In the genomic region with DNA sequence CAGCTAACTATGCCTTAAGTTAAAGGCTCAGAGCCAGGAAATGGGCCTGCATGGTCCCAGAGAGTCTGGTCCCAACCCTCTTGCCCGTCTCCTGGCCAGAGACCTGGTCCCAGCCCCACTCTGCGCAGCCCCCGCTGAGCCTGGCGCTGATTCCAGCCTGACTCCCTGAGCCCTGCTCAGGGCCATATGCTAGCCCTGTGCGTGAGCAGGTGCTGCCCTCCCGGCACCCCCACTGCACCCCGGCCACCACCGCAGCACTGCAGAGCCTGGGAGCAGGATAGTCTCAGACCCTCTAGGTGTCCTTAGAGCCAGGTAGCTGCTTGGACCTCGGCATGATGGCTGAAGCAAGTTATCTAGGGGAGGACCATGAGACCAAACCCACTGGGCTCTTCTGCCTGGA, we compare ENCODE assay signal across 33 cellular contexts.
"Had no signal": no experiment of that assay in that cellular context is flagged by ENCODE, and none has a peak within 500 bp of the region (broad histone marks: within the 10 kb centered on the region; RNA-seq: fewer than 3 reads in every experiment).

No MANE protein-coding gene starts in this region.

- H3K27ac ChIP-seq: adrenal gland, body of pancreas, brain microvascular endothelial cell, breast epithelium, VCaP had no signal

- H3K27me3 Mint-ChIP-seq: activated CD4-positive, alpha-beta T cell treated with anti-CD3 and anti-CD28 coated beads, Interleukin-2, amount 10 ng/mL, durations not matched to agents 24 days and 14 days had no signal

- H3K4me1 Mint-ChIP-seq: activated B cell treated with CpG ODN at 0.5 μM for 24 hours; activated CD4-positive, alpha-beta memory T cell treated with anti-CD3 and anti-CD28 coated beads, Interleukin-2, amount 10 ng/mL, durations not matched to agents 7 days and 5 days; activated CD4-positive, alpha-beta T cell treated with anti-CD3 and anti-CD28 coated beads, Interleukin-2, amount 10 ng/mL, durations not matched to agents 24 days and 14 days; activated naive CD8-positive, alpha-beta T cell treated with anti-CD3 and anti-CD28 coated beads for 36 hours had no signal

- DNase-seq: activated B cell treated with CpG ODN at 0.5 μM for 24 hours; activated CD4-positive, alpha-beta memory T cell treated with anti-CD3 and anti-CD28 coated beads, Interleukin-2, amount 10 ng/mL, durations not matched to agents 7 days and 5 days; activated CD4-positive, alpha-beta T cell treated with anti-CD3 and anti-CD28 coated beads for 4 hours; activated CD4-positive, alpha-beta T cell treated with anti-CD3 and anti-CD28 coated beads, Interleukin-2, amount 10 ng/mL, durations not matched to agents 24 days and 14 days; activated CD4-positive, alpha-beta T cell treated with anti-CD3 and anti-CD28 coated beads, Interleukin-2, amount 50 U/mL, for 48 hours; activated CD4-positive, CD25-positive, alpha-beta regulatory T cell treated with anti-CD3 and anti-CD28 coated beads, Interleukin-2, amount 50 U/mL, for 72 hours; activated CD8-positive, alpha-beta memory T cell treated with anti-CD3 and anti-CD28 coated beads, Interleukin-2, amount 50 U/mL, for 4 hours; activated effector memory CD4-positive, alpha-beta T cell treated with anti-CD3 and anti-CD28 coated beads, Interleukin-2, amount 50 U/mL, for 16 hours; activated gamma-delta T cell treated with Interleukin-2 at 50 U/mL for 16 hours; activated naive CD4-positive, alpha-beta T cell; activated naive CD4-positive, alpha-beta T cell treated with anti-CD3 and anti-CD28 coated beads, Interleukin-2, amount 50 U/mL, for 16 hours; activated naive CD8-positive, alpha-beta T cell treated with anti-CD3 and anti-CD28 coated beads for 36 hours; activated T-cell treated with anti-CD3 and anti-CD28 coated beads for 4 hours; activated T-cell treated with anti-CD3 and anti-CD28 coated beads, Interleukin-2, amount 50 U/mL, for 1 hour; activated T-cell treated with anti-CD3 and anti-CD28 coated beads, Interleukin-2, amount 50 U/mL, for 4 hours; activated T-cell treated with anti-CD3 and anti-CD28 coated beads, Interleukin-2, amount 50 U/mL, for 72 hours; adrenal gland; amniotic stem cell; aorta; body of pancreas; brain microvascular endothelial cell; central memory CD4-positive, alpha-beta T cell; T-helper 1 cell; T-helper 2 cell; T-helper 9 cell had no signal

- H3K36me3 Mint-ChIP-seq: activated naive CD4-positive, alpha-beta T cell treated with anti-CD3 and anti-CD28 coated beads, Interleukin-2, amount 50 U/mL, for 72 hours; activated naive CD8-positive, alpha-beta T cell treated with anti-CD3 and anti-CD28 coated beads for 36 hours had no signal

- H3K4me3 Mint-ChIP-seq: activated B cell treated with CpG ODN at 0.5 μM for 24 hours; activated CD4-positive, alpha-beta memory T cell treated with anti-CD3 and anti-CD28 coated beads, Interleukin-2, amount 10 ng/mL, durations not matched to agents 7 days and 5 days; activated CD4-positive, alpha-beta T cell treated with anti-CD3 and anti-CD28 coated beads, Interleukin-2, amount 10 ng/mL, durations not matched to agents 24 days and 14 days; activated naive CD4-positive, alpha-beta T cell treated with anti-CD3 and anti-CD28 coated beads for 36 hours; activated naive CD8-positive, alpha-beta T cell treated with anti-CD3 and anti-CD28 coated beads for 36 hours; activated T-cell treated with anti-CD3 and anti-CD28 coated beads, Interleukin-2, amount 50 U/mL, for 4 hours; activated T-cell treated with anti-CD3 and anti-CD28 coated beads, Interleukin-2, amount 50 U/mL, for 72 hours; activated T-helper 1 cell treated with anti-CD3 and anti-CD28 coated beads, Interleukin-12 subunit alpha, Interleukin-12 subunit beta, Interleukin-2, Interleukin-4 antibody, amounts not matched to agents 30 ng/mL and 10 ng/mL and 1 ng/mL, durations not matched to agents 14 hours and 24 hours and 36 hours; activated T-helper 17 cell treated with anti-CD3 and anti-CD28 coated beads, Interleukin-2, amount 50 U/mL, for 72 hours; T-helper 1 cell treated with Interleukin-12 subunit alpha and Interleukin-12 subunit beta and Interleukin-4 antibody, amounts not matched to agents 30 μg/mL and 1 μg/mL, for 36 hours; T-helper 2 cell treated with Interferon-gamma antibody and Interleukin-4, amounts not matched to agents 5 μg/mL and 100 μg/mL, for 36 hours had no signal

- H3K9me3 Mint-ChIP-seq: activated B cell treated with CpG ODN at 0.5 μM for 24 hours; activated CD4-positive, alpha-beta memory T cell treated with anti-CD3 and anti-CD28 coated beads, Interleukin-2, amount 10 ng/mL, durations not matched to agents 7 days and 5 days; activated CD4-positive, alpha-beta T cell treated with anti-CD3 and anti-CD28 coated beads, Interleukin-2, amount 10 ng/mL, durations not matched to agents 24 days and 14 days; activated naive CD4-positive, alpha-beta T cell treated with anti-CD3 and anti-CD28 coated beads for 36 hours; activated naive CD4-positive, alpha-beta T cell treated with anti-CD3 and anti-CD28 coated beads, Interleukin-2, amount 50 U/mL, for 72 hours; activated naive CD8-positive, alpha-beta T cell treated with anti-CD3 and anti-CD28 coated beads for 36 hours; activated T-cell treated with anti-CD3 and anti-CD28 coated beads, Interleukin-2, amount 50 U/mL, for 4 hours; activated T-cell treated with anti-CD3 and anti-CD28 coated beads, Interleukin-2, amount 50 U/mL, for 72 hours; activated T-helper 1 cell treated with anti-CD3 and anti-CD28 coated beads, Interleukin-12 subunit alpha, Interleukin-12 subunit beta, Interleukin-2, Interleukin-4 antibody, amounts not matched to agents 30 ng/mL and 10 ng/mL and 1 ng/mL, durations not matched to agents 14 hours and 24 hours and 36 hours; activated T-helper 17 cell treated with anti-CD3 and anti-CD28 coated beads, Interleukin-2, amount 50 U/mL, for 72 hours; T-helper 1 cell treated with Interleukin-12 subunit alpha and Interleukin-12 subunit beta and Interleukin-4 antibody, amounts not matched to agents 30 μg/mL and 1 μg/mL, for 36 hours; T-helper 2 cell treated with Interferon-gamma antibody and Interleukin-4, amounts not matched to agents 5 μg/mL and 100 μg/mL, for 36 hours had no signal

- H3K27me3 ChIP-seq: adrenal gland, body of pancreas, breast epithelium had no signal

- H3K4me1 ChIP-seq: adrenal gland, body of pancreas, breast epithelium had no signal

- H3K27ac Mint-ChIP-seq: activated B cell treated with CpG ODN at 0.5 μM for 24 hours; activated CD4-positive, alpha-beta memory T cell treated with anti-CD3 and anti-CD28 coated beads, Interleukin-2, amount 10 ng/mL, durations not matched to agents 7 days and 5 days; activated CD4-positive, alpha-beta T cell treated with anti-CD3 and anti-CD28 coated beads, Interleukin-2, amount 10 ng/mL, durations not matched to agents 24 days and 14 days; activated naive CD4-positive, alpha-beta T cell treated with anti-CD3 and anti-CD28 coated beads for 36 hours; activated naive CD4-positive, alpha-beta T cell treated with anti-CD3 and anti-CD28 coated beads, Interleukin-2, amount 50 U/mL, for 72 hours; activated naive CD8-positive, alpha-beta T cell treated with anti-CD3 and anti-CD28 coated beads for 36 hours; activated T-cell treated with anti-CD3 and anti-CD28 coated beads, Interleukin-2, amount 50 U/mL, for 72 hours; activated T-helper 1 cell treated with anti-CD3 and anti-CD28 coated beads, Interleukin-12 subunit alpha, Interleukin-12 subunit beta, Interleukin-2, Interleukin-4 antibody, amounts not matched to agents 30 ng/mL and 10 ng/mL and 1 ng/mL, durations not matched to agents 14 hours and 24 hours and 36 hours; activated T-helper 17 cell treated with anti-CD3 and anti-CD28 coated beads, Interleukin-2, amount 50 U/mL, for 72 hours; T-helper 1 cell treated with Interleukin-12 subunit alpha and Interleukin-12 subunit beta and Interleukin-4 antibody, amounts not matched to agents 30 μg/mL and 1 μg/mL, for 36 hours; T-helper 2 cell treated with Interferon-gamma antibody and Interleukin-4, amounts not matched to agents 5 μg/mL and 100 μg/mL, for 36 hours had no signal

- H3K9me3 ChIP-seq: adrenal gland, body of pancreas, breast epithelium had no signal

- ATAC-seq: activated naive CD4-positive, alpha-beta T cell treated with anti-CD3 and anti-CD28 coated beads, Interleukin-2, amount 50 U/mL, for 72 hours; activated T-cell treated with anti-CD3 and anti-CD28 coated beads, Interleukin-2, amount 50 U/mL, for 4 hours; activated T-cell treated with anti-CD3 and anti-CD28 coated beads, Interleukin-2, amount 50 U/mL, for 72 hours; activated T-helper 17 cell treated with anti-CD3 and anti-CD28 coated beads, Interleukin-2, amount 50 U/mL, for 72 hours; body of pancreas had no signal

- H3K36me3 ChIP-seq: adrenal gland, brain microvascular endothelial cell, breast epithelium had no signal

- H3K4me3 ChIP-seq: adrenal gland, body of pancreas, breast epithelium had no signal
